Comparison of ENCODE assay signal across 8 cellular contexts in the genomic region with DNA sequence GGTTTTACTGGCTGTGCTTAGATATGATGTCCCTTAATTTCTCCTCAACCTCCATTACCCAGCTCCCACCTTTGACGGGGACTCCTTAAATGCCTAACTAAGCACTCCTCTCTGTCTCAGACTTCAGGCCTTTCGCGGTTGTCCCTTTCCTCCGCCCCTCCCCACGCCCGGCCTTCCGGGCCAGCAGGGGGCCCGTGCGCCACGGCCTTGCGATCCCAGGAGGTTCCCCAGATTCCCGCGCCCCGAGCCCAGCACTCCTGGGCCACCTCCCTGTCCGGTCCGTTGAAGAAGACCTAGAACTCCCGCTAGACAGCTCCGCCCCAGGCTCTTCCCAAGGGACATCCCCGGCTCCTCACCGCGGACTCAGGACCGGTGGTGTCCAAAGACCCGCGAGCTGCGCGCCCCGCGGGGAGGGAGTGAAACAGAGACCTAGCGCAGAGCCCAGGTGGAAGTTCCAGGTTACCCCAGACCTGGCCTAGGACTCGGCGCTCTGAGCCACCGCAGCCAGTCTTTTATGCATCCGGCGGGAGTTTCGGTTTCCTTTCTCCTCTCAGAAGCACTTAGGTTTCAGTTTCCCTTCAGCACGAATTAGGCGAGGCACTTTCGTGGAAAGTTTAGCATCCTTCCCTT. TPM values are rescaled to one million over a fixed set of nuclear protein-coding genes. Genes with fewer than 3 reads are reported as not detected.
DNase-seq lines count a peak whose midpoint lies in the region; ATAC-seq and TF ChIP-seq lines count a peak whose summit lies in the region.

A gene with protein sequence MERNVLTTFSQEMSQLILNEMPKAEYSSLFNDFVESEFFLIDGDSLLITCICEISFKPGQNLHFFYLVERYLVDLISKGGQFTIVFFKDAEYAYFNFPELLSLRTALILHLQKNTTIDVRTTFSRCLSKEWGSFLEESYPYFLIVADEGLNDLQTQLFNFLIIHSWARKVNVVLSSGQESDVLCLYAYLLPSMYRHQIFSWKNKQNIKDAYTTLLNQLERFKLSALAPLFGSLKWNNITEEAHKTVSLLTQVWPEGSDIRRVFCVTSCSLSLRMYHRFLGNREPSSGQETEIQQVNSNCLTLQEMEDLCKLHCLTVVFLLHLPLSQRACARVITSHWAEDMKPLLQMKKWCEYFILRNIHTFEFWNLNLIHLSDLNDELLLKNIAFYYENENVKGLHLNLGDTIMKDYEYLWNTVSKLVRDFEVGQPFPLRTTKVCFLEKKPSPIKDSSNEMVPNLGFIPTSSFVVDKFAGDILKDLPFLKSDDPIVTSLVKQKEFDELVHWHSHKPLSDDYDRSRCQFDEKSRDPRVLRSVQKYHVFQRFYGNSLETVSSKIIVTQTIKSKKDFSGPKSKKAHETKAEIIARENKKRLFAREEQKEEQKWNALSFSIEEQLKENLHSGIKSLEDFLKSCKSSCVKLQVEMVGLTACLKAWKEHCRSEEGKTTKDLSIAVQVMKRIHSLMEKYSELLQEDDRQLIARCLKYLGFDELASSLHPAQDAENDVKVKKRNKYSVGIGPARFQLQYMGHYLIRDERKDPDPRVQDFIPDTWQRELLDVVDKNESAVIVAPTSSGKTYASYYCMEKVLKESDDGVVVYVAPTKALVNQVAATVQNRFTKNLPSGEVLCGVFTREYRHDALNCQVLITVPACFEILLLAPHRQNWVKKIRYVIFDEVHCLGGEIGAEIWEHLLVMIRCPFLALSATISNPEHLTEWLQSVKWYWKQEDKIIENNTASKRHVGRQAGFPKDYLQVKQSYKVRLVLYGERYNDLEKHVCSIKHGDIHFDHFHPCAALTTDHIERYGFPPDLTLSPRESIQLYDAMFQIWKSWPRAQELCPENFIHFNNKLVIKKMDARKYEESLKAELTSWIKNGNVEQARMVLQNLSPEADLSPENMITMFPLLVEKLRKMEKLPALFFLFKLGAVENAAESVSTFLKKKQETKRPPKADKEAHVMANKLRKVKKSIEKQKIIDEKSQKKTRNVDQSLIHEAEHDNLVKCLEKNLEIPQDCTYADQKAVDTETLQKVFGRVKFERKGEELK (N-terminal part only) (minus strand): TSS at position 487 of the 630 bp plus-strand sequence. CDS start 7,493 bp downstream, outside the sequence.

- H3K4me3 Mint-ChIP-seq in chondrocyte (ENCODE audit: unreplicated experiment) = peak within 1 kb of the TSS; percentile 91

- H3K27me3 Mint-ChIP-seq in chondrocyte (ENCODE audit: low read depth) = no peaks in the 10 kb centered on the region

- peak within 1 kb of the TSS; percentile 96 for H3K27ac Mint-ChIP-seq in chondrocyte (ENCODE audit: unreplicated experiment)

- no peaks in the 10 kb centered on the region for H3K36me3 Mint-ChIP-seq in chondrocyte (ENCODE audit: low read depth)

- peak; percentile 99 for ATAC-seq in HG03025 (IDR thresholded peaks at IDR 0.05; ENCODE audit: low FRiP score, unreplicated experiment)

- H3K9me3 Mint-ChIP-seq in chondrocyte (ENCODE audit: low read depth) = no peaks in the 10 kb centered on the region

- DNase-seq in SIG-M5 treated with dmso at 0.1 percent for 504 hours (lab: John Stamatoyannopoulos, UW; ENCODE audit: unreplicated experiment) (peak; percentile 71), SIG-M5 (lab: John Stamatoyannopoulos, UW) (no peak), NCI-H2107 treated with DMSO at 0.1 percent for 48 hours (lab: John Stamatoyannopoulos, UW; ENCODE audit: unreplicated experiment) (peak; percentile 43), chondrocyte (ENCODE audit: low spot score) (peak; percentile 93), kidney glomerular epithelial cell (lab: John Stamatoyannopoulos, UW) (peak; percentile 84)
- peak; percentile 90 for DNase-seq in activated CD4-positive, alpha-beta T cell treated with anti-CD3 and anti-CD28 coated beads for 1 hour
- DNase-seq in stimulated activated CD4-positive, alpha-beta T cell treated with anti-CD3 and anti-CD28 coated beads, Interleukin-1b, Interleukin-23, amount 100 ng/mL, for 1 hour (ENCODE audit: low read depth in 2 of 2) = peak; percentile 33 to 56

- TF ChIP-seq CTCF in chondrocyte (IDR thresholded peaks at IDR 0.05) = peak; percentile 75

- H3K4me1 Mint-ChIP-seq in chondrocyte (ENCODE audit: low read depth) = peaks cover 16% of the 10 kb centered on the region

RNA-seq across cellular contexts. Expression of the gene that starts here (rescaled TPM):
- total RNA-seq in chondrocyte = 4.2 to 7.1 TPM (median 5.9 TPM) in 3 replicates
